Comparison of ENCODE assay signal across 22 cellular contexts in the genomic region with DNA sequence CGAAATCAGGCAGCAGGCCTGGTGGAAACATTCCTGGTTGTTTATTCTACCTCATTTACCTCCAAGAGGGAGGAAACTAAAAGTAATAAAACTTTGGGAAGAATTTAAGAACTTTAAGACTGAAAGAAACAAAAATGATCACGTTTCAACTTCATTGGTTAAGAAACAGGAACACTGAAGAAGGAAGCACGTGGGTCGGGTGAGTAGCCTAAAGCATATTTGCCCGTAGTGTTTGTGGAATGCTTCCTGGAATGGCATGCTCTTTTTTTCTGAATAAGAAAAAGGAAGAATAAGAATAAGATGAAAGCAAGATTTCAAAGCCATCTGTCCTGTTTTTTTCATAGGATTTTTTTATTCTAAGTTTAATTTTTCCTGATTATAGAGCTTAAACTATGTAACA.
DNase-seq lines count a peak whose midpoint lies in the region; ATAC-seq and TF ChIP-seq lines count a peak whose summit lies in the region.
"Had no signal": no experiment of that assay in that cellular context is flagged by ENCODE, and none has a peak within 500 bp of the region (broad histone marks: within the 10 kb centered on the region; RNA-seq: fewer than 3 reads in every experiment).

No MANE protein-coding gene starts in this region.

- H3K4me3 Mint-ChIP-seq in activated CD8-positive, alpha-beta T cell treated with anti-CD3 and anti-CD28 coated beads, Interleukin-2, amount 10 ng/mL, durations not matched to agents 7 days and 5 days = no peak overlapping the region
- H3K4me3 Mint-ChIP-seq: activated CD4-positive, alpha-beta T cell treated with anti-CD3 and anti-CD28 coated beads, Interleukin-2, amount 10 ng/mL, durations not matched to agents 7 days and 5 days; activated T-cell treated with anti-CD3 and anti-CD28 coated beads, Interleukin-2, amount 50 U/mL, for 4 hours; natural killer cell treated with Interleukin-12 subunit alpha and Interleukin-12 subunit beta and Interleukin-15 and Interleukin-18, amount 100 ng/mL, for 72 hours had no signal

- H3K4me3 ChIP-seq in breast epithelium = no peak overlapping the region
- no peak overlapping the region for H3K4me3 ChIP-seq in mammary epithelial cell (replicated peaks in 1 of 3; ENCODE audit: insufficient read depth in 1 of 3, low read depth in 2 of 3, low read length in 3 of 3)
- no peak overlapping the region for H3K4me3 ChIP-seq in subcutaneous abdominal adipose tissue (ENCODE audit: low read depth in 1 of 5, low read length in 5 of 5)
- H3K4me3 ChIP-seq: esophagus squamous epithelium, GM12878, lung, mucosa of descending colon had no signal

- no peaks in the 10 kb centered on the region for H3K4me1 Mint-ChIP-seq in activated CD8-positive, alpha-beta T cell treated with anti-CD3 and anti-CD28 coated beads, Interleukin-2, amount 10 ng/mL, durations not matched to agents 7 days and 5 days (ENCODE audit: low read depth)
- H3K4me1 Mint-ChIP-seq: activated CD4-positive, alpha-beta T cell treated with anti-CD3 and anti-CD28 coated beads, Interleukin-2, amount 10 ng/mL, durations not matched to agents 7 days and 5 days had no signal

- no peaks in the 10 kb centered on the region for H4K20me1 ChIP-seq in mammary epithelial cell (ENCODE audit: insufficient read depth, low read length)

- no peak overlapping the region for H3K27ac Mint-ChIP-seq in activated CD8-positive, alpha-beta T cell treated with anti-CD3 and anti-CD28 coated beads, Interleukin-2, amount 10 ng/mL, durations not matched to agents 7 days and 5 days
- H3K27ac Mint-ChIP-seq: activated CD4-positive, alpha-beta T cell treated with anti-CD3 and anti-CD28 coated beads, Interleukin-2, amount 10 ng/mL, durations not matched to agents 7 days and 5 days; natural killer cell treated with Interleukin-12 subunit alpha and Interleukin-12 subunit beta and Interleukin-15 and Interleukin-18, amount 100 ng/mL, for 72 hours had no signal

- H3K36me3 Mint-ChIP-seq in activated CD8-positive, alpha-beta T cell treated with anti-CD3 and anti-CD28 coated beads, Interleukin-2, amount 10 ng/mL, durations not matched to agents 7 days and 5 days (ENCODE audit: low read depth) = no peaks in the 10 kb centered on the region

- no peak overlapping the region for H3K4me2 ChIP-seq in mammary epithelial cell (ENCODE audit: insufficient read depth, low read depth, low read length)

- H3K9me3 ChIP-seq in breast epithelium = no peaks in the 10 kb centered on the region
- no peaks in the 10 kb centered on the region for H3K9me3 ChIP-seq in mammary epithelial cell (replicated peaks; ENCODE audit: insufficient read depth, low read length)
- H3K9me3 ChIP-seq in subcutaneous abdominal adipose tissue (ENCODE audit: control insufficient read depth in 5 of 5, low read length in 5 of 5) = no peaks in the 10 kb centered on the region
- H3K9me3 ChIP-seq: esophagus squamous epithelium, mucosa of descending colon had no signal

- in situ Hi-C loops in mammary epithelial cell (cut with MboI; ENCODE audit: low sequenced_read_pairs in 2 of 2) = no loop called here

- H3K4me1 ChIP-seq in breast epithelium = no peaks in the 10 kb centered on the region
- no peaks in the 10 kb centered on the region for H3K4me1 ChIP-seq in mammary epithelial cell (ENCODE audit: insufficient read depth, low read length)
- H3K4me1 ChIP-seq in subcutaneous abdominal adipose tissue (ENCODE audit: control insufficient read depth in 5 of 5, insufficient read depth in 5 of 5, low read length in 5 of 5) = peaks cover 7 to 57% (median 49%) of the 10 kb centered on the region in 5 donors

- dilution Hi-C loops in mammary epithelial cell (cut with HindIII; ENCODE audit: low sequenced_read_pairs) = loop anchor here (5.0 kb wide), 1 partner anchor 39 kb away; no protein-coding TSS in a partner anchor

- no peak for ATAC-seq in activated CD8-positive, alpha-beta T cell treated with anti-CD3 and anti-CD28 coated beads, Interleukin-2, amount 10 ng/mL, durations not matched to agents 7 days and 5 days
- ATAC-seq: activated T-cell treated with anti-CD3 and anti-CD28 coated beads, Interleukin-2, amount 50 U/mL, for 4 hours; GM12878; mucosa of descending colon; natural killer cell treated with Interleukin-12 subunit alpha and Interleukin-12 subunit beta and Interleukin-15 and Interleukin-18, amount 100 ng/mL, for 72 hours had no signal

- intact Hi-C loops in breast epithelium (cut with DNase I; ENCODE audit: low total_unique reads) = no loop called here
- intact Hi-C loops in mammary epithelial cell (cut with micrococcal nuclease) = no loop called here

- no peak for TF ChIP-seq POLR2A in breast epithelium (IDR thresholded peaks at IDR 0.05)

- no peaks in the 10 kb centered on the region for H3K36me3 ChIP-seq in breast epithelium
- H3K36me3 ChIP-seq in mammary epithelial cell (ENCODE audit: insufficient read depth, low read length) = no peaks in the 10 kb centered on the region
- no peaks in the 10 kb centered on the region for H3K36me3 ChIP-seq in subcutaneous abdominal adipose tissue (ENCODE audit: control insufficient read depth in 5 of 5, insufficient read depth in 5 of 5, low read length in 5 of 5)
- H3K36me3 ChIP-seq: esophagus squamous epithelium had no signal

- POLR2A ChIA-PET in activated CD8-positive, alpha-beta T cell treated with anti-CD3 and anti-CD28 coated beads, Interleukin-2, amount 10 ng/mL, durations not matched to agents 7 days and 5 days (lab: Charles Lee) = no interaction called here

- no peaks in the 10 kb centered on the region for H3K27me3 ChIP-seq in breast epithelium
- H3K27me3 ChIP-seq in mammary epithelial cell (ENCODE audit: insufficient read depth, low read length) = no peaks in the 10 kb centered on the region
- H3K27me3 ChIP-seq in subcutaneous abdominal adipose tissue (ENCODE audit: control insufficient read depth in 5 of 5, insufficient read depth in 4 of 5, low read length in 5 of 5) = no peaks in the 10 kb centered on the region
- H3K27me3 ChIP-seq: esophagus squamous epithelium had no signal

- H3K27me3 Mint-ChIP-seq in activated CD8-positive, alpha-beta T cell treated with anti-CD3 and anti-CD28 coated beads, Interleukin-2, amount 10 ng/mL, durations not matched to agents 7 days and 5 days (ENCODE audit: low read depth) = no peaks in the 10 kb centered on the region
- H3K27me3 Mint-ChIP-seq: activated CD4-positive, alpha-beta T cell treated with anti-CD3 and anti-CD28 coated beads, Interleukin-2, amount 10 ng/mL, durations not matched to agents 7 days and 5 days; natural killer cell treated with Interleukin-12 subunit alpha and Interleukin-12 subunit beta and Interleukin-15 and Interleukin-18, amount 100 ng/mL, for 72 hours had no signal

- no peaks in the 10 kb centered on the region for H3K79me2 ChIP-seq in mammary epithelial cell (ENCODE audit: insufficient read depth, low read length)

- 33% methylated on average over 5 of the region's 5 CpGs for WGBS in mammary epithelial cell (ENCODE audit: low coverage, missing lambda C conversion rate)

- no peak for TF ChIP-seq CTCF in breast epithelium (IDR thresholded peaks at IDR 0.05)
- TF ChIP-seq CTCF in mammary epithelial cell (conservative IDR thresholded peaks at IDR 0.05 in 1 of 2, IDR thresholded peaks at IDR 0.05 in 1 of 2; ENCODE audit: extremely low read depth in 1 of 2, insufficient read depth in 1 of 2, low read depth in 1 of 2, low read length in 2 of 2) = no peak

- H3K9me3 Mint-ChIP-seq in activated CD8-positive, alpha-beta T cell treated with anti-CD3 and anti-CD28 coated beads, Interleukin-2, amount 10 ng/mL, durations not matched to agents 7 days and 5 days (ENCODE audit: insufficient read depth) = no peaks in the 10 kb centered on the region
- H3K9me3 Mint-ChIP-seq: activated CD4-positive, alpha-beta T cell treated with anti-CD3 and anti-CD28 coated beads, Interleukin-2, amount 10 ng/mL, durations not matched to agents 7 days and 5 days; activated T-cell treated with anti-CD3 and anti-CD28 coated beads, Interleukin-2, amount 50 U/mL, for 4 hours; natural killer cell treated with Interleukin-12 subunit alpha and Interleukin-12 subunit beta and Interleukin-15 and Interleukin-18, amount 100 ng/mL, for 72 hours had no signal

- no peak overlapping the region for H3K9ac ChIP-seq in mammary epithelial cell (ENCODE audit: insufficient read depth, low read length)
- H3K9ac ChIP-seq in subcutaneous abdominal adipose tissue (ENCODE audit: low read length in 5 of 5) = no peak overlapping the region

- H2AFZ ChIP-seq in mammary epithelial cell (ENCODE audit: low read depth, low read length) = no peak overlapping the region

- DNase-seq in breast epithelium (ENCODE audit: low spot score in 2 of 2) (peak in 1 of 2 donors; percentile 34), mammary epithelial cell (no peak), MV-4-11 (lab: John Stamatoyannopoulos, UW) (peak; percentile 40), fibroblast of gingiva (ENCODE audit: low read depth) (peak; percentile 21), NCI-H1092 treated with DMSO at 0.1 percent for 48 hours (lab: John Stamatoyannopoulos, UW) (no peak)
- DNase-seq in activated CD8-positive, alpha-beta memory T cell treated with anti-CD3 and anti-CD28 coated beads, Interleukin-2, amount 50 U/mL, for 48 hours = no peak
- DNase-seq in activated CD8-positive, alpha-beta T cell treated with anti-CD3 and anti-CD28 coated beads, Interleukin-2, amount 10 ng/mL, durations not matched to agents 7 days and 5 days = no peak
- DNase-seq: activated CD4-positive, alpha-beta T cell treated with anti-CD3 and anti-CD28 coated beads, Interleukin-2, amount 10 ng/mL, durations not matched to agents 7 days and 5 days; activated gamma-delta T cell treated with Interleukin-2 at 50 U/mL for 16 hours; activated T-cell treated with anti-CD3 and anti-CD28 coated beads, Interleukin-2, amount 50 U/mL, for 4 hours; esophagus squamous epithelium; mucosa of descending colon; NCI-H1694; NCI-H82; occipital lobe; stimulated activated naive CD4-positive, alpha-beta T cell; SW 1271; T-helper 9 cell had no signal

- H3K27ac ChIP-seq in breast epithelium = peak overlapping the region; percentile 49 to 57
- no peak overlapping the region for H3K27ac ChIP-seq in mammary epithelial cell (ENCODE audit: insufficient read depth, low read depth, low read length)
- H3K27ac ChIP-seq in subcutaneous abdominal adipose tissue (ENCODE audit: low read depth, low read length) = peak overlapping the region; percentile 63
- H3K27ac ChIP-seq: esophagus squamous epithelium had no signal

- CTCF ChIA-PET in mammary epithelial cell (lab: Charles Lee; ENCODE audit: low non-redundant PET) = no interaction called here
- CTCF ChIA-PET in activated CD8-positive, alpha-beta T cell treated with anti-CD3 and anti-CD28 coated beads, Interleukin-2, amount 10 ng/mL, durations not matched to agents 7 days and 5 days (lab: Charles Lee) = interaction anchor here (1.2 kb wide), 1 partner anchor 29 kb away, joined by 4 read pairs; no protein-coding TSS in a partner anchor

- no TSS peak for BruUV-seq in mammary epithelial cell (replicated peaks; lab: Mats Ljungman, UMichigan)

Comparison
In these comparisons a context has a peak if more than half of its experiments do, and no peak if none do; other contexts are left out.
1. DNase-seq: peak in MV-4-11 (single experiment) and fibroblast of gingiva (single experiment); none in mammary epithelial cell (single experiment), NCI-H1092 treated with DMSO at 0.1 percent for 48 hours (single experiment), activated CD8-positive, alpha-beta memory T cell treated with anti-CD3 and anti-CD28 coated beads, Interleukin-2, amount 50 U/mL, for 48 hours (single experiment) and activated CD8-positive, alpha-beta T cell treated with anti-CD3 and anti-CD28 coated beads, Interleukin-2, amount 10 ng/mL, durations not matched to agents 7 days and 5 days (single experiment).